In the genomic region with DNA sequence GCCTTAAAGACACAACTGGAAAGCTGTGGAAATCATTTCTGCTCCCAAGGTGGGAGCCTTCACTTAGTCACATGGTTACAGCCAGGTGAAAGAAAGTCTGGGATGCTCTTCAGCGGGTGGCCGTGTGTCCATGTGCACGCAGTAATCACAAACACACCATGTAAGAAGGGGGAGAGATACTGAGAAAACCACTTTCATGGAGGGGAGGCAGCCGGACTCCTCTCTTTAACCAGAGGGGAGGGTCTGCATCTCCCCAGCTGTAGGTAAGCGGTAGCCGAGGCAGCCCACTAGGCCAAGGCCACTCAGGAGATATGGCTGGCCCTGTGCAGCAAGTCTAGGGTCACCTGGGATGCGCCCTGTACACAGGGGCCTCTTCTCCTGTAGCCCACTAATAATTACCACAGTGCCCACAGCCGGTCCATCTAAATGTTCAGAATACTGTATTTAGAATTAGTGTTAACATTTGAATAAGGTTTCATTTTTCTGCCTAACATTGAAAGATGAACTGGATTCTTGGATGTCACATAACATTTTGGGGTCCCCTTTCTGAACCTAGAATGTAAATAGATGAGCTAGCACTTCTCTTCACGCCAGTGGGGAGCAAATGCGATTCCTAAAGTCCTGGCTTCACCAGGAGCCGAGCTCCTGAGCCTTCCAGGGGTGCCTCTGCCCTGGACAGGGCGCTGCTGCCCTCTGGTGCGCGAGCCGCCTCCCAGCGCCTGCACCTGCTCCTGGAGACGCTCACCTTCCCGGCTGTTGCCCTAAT, we compare ENCODE assay signal across 8 cellular contexts. TPM values are rescaled to one million over a fixed set of nuclear protein-coding genes. Genes with fewer than 3 reads are reported as not detected.
DNase-seq lines count a peak whose midpoint lies in the region; ATAC-seq and TF ChIP-seq lines count a peak whose summit lies in the region.

No MANE protein-coding gene starts in this region.

- no peak for DNase-seq in BJ (ENCODE audit: low read depth)
- DNase-seq in RPMI7951 (ENCODE audit: low read depth): peak; percentile 8
- peak; percentile 58 for DNase-seq in activated naive CD8-positive, alpha-beta T cell treated with anti-CD3 and anti-CD28 coated beads, Interleukin-2, amount 50 U/mL, for 24 hours
- DNase-seq in immature natural killer cell: peak in 2 of 3 donors; percentile 15 to 35
- DNase-seq in stimulated activated CD4-positive, alpha-beta T cell treated with anti-CD3 and anti-CD28 coated beads, Interleukin-2, amount 100 ng/mL, for 24 hours: peak; percentile 60 to 65

- POLR2A ChIA-PET in BJ (lab: Charles Lee): no interaction called here

- H3K4me3 Mint-ChIP-seq in activated naive CD8-positive, alpha-beta T cell treated with anti-CD3 and anti-CD28 coated beads, Interleukin-2, amount 50 U/mL, for 24 hours: no peak overlapping the region
- H3K4me3 Mint-ChIP-seq in immature natural killer cell: no peak overlapping the region

- peak; percentile 35 for TF ChIP-seq CTCF in BJ (IDR thresholded peaks at IDR 0.05; ENCODE audit: insufficient read depth, low read depth, low read length)

- peaks cover 8% of the 10 kb centered on the region for H3K27me3 Mint-ChIP-seq in activated naive CD8-positive, alpha-beta T cell treated with anti-CD3 and anti-CD28 coated beads, Interleukin-2, amount 50 U/mL, for 24 hours
- H3K27me3 Mint-ChIP-seq in immature natural killer cell (ENCODE audit: low read depth in 3 of 3): peaks cover 5 to 13% (median 11%) of the 10 kb centered on the region in 3 donors

- H3K36me3 ChIP-seq in BJ (ENCODE audit: control insufficient read depth, insufficient read depth, low read length): no peaks in the 10 kb centered on the region

- H3K9me3 Mint-ChIP-seq in activated naive CD8-positive, alpha-beta T cell treated with anti-CD3 and anti-CD28 coated beads, Interleukin-2, amount 50 U/mL, for 24 hours: no peaks in the 10 kb centered on the region
- H3K9me3 Mint-ChIP-seq in immature natural killer cell: no peaks in the 10 kb centered on the region

- peak; percentile 59 for ATAC-seq in GM19023 (IDR thresholded peaks at IDR 0.05; ENCODE audit: unreplicated experiment)
- ATAC-seq in HG03442 (IDR thresholded peaks at IDR 0.05; ENCODE audit: unreplicated experiment): peak; percentile 63
- peak; percentile 80 for ATAC-seq in activated naive CD8-positive, alpha-beta T cell treated with anti-CD3 and anti-CD28 coated beads, Interleukin-2, amount 50 U/mL, for 24 hours
- ATAC-seq in HG02678 (IDR thresholded peaks at IDR 0.05; ENCODE audit: unreplicated experiment): no peak

- no peak overlapping the region for H3K4me3 ChIP-seq in BJ (ENCODE audit: low read depth, low read length)

- no peaks in the 10 kb centered on the region for H3K36me3 Mint-ChIP-seq in activated naive CD8-positive, alpha-beta T cell treated with anti-CD3 and anti-CD28 coated beads, Interleukin-2, amount 50 U/mL, for 24 hours (ENCODE audit: low read depth)
- peaks cover 0 to 6% (median 3%) of the 10 kb centered on the region in 3 donors for H3K36me3 Mint-ChIP-seq in immature natural killer cell

- H3K27ac Mint-ChIP-seq in activated naive CD8-positive, alpha-beta T cell treated with anti-CD3 and anti-CD28 coated beads, Interleukin-2, amount 50 U/mL, for 24 hours: no peak overlapping the region
- H3K27ac Mint-ChIP-seq in immature natural killer cell: no peak overlapping the region

- CTCF ChIA-PET in BJ (lab: Yijun Ruan, JAX): interaction anchor here (0.7 kb wide), 1 partner anchor 357 kb away, joined by 3 read pairs; no protein-coding TSS in a partner anchor

- H3K4me1 Mint-ChIP-seq in activated naive CD8-positive, alpha-beta T cell treated with anti-CD3 and anti-CD28 coated beads, Interleukin-2, amount 50 U/mL, for 24 hours: peaks cover 15% of the 10 kb centered on the region
- H3K4me1 Mint-ChIP-seq in immature natural killer cell: peaks cover 16 to 29% of the 10 kb centered on the region in 2 donors

- H3K27me3 ChIP-seq in BJ (ENCODE audit: control insufficient read depth, insufficient read depth, low read length): no peaks in the 10 kb centered on the region

RNA-seq across cellular contexts. Expression of a gene that starts 15.9 kb away (rescaled TPM):
- polyA plus RNA-seq in BJ (2011; rRNA removed) (not detected in 2 replicates), immature natural killer cell (not detected)
- polyA minus RNA-seq in BJ (2011; rRNA and poly(A)+ RNA removed): not detected in 2 replicates
- total RNA-seq in RPMI7951 (2014; rRNA removed; shearing (Covaris generic)): not detected in 2 replicates

RNA-seq across cellular contexts. Expression of a gene that starts 19.0 kb away (rescaled TPM):
- not detected in 2 replicates for polyA plus RNA-seq in BJ (2011; rRNA removed)
- not detected in 2 replicates for polyA minus RNA-seq in BJ (2011; rRNA and poly(A)+ RNA removed)
- total RNA-seq in RPMI7951 (2014; rRNA removed; shearing (Covaris generic)): not detected in 2 replicates
- 1 to 10 TPM in 2 of 3 donors, under 1 TPM in 1; 0.79 to 2.3 (median 1.8) TPM for polyA plus RNA-seq in immature natural killer cell
